1 cellular context compared by ENCODE assay signal in the genomic region with DNA sequence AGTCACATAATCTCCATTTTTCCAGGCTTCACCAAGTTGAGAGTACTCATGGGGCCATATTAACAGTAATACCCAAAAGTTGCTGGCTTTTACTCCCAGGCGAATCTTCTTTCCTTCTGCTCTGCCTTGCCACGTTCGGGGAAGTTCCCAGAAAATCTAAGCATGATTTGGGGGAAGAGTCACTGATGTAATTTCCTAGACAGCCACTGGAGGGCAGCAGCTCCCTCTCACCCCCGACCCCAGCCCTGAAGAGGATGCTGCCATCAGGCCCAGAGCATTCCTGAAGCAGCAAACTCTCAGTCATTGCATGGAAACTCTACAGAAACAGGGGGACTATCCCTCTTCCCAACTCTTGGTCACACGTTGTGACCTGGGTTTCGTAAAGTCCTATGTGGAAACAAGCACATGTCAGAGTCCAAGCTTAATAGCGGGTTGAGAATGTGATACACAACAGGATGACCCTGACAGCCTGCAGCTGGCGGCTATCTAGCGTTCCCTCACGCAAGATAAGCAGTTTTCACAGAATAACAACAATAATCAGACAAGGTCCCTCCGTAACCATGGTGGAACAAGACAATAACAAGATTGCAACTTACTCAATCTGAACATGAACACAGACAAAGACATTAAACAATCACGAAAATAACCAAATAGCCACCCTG.
TF ChIP-seq lines count a peak whose summit lies in the region.

No MANE protein-coding gene starts in this region.

TF ChIP-seq in HEK293, 187 proteins besides CTCF, POLR2A, EP300 and RAD21 (continued from another document):
- TF ChIP-seq ZFP37 (tag by site-specific recombination; IDR thresholded peaks at IDR 0.05) = no peak
- TF ChIP-seq, protein P1, sequence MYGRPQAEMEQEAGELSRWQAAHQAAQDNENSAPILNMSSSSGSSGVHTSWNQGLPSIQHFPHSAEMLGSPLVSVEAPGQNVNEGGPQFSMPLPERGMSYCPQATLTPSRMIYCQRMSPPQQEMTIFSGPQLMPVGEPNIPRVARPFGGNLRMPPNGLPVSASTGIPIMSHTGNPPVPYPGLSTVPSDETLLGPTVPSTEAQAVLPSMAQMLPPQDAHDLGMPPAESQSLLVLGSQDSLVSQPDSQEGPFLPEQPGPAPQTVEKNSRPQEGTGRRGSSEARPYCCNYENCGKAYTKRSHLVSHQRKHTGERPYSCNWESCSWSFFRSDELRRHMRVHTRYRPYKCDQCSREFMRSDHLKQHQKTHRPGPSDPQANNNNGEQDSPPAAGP (tag by site-specific recombination; IDR thresholded peaks at IDR 0.05) = no peak
- TF ChIP-seq ZNF791 (tag by site-specific recombination; IDR thresholded peaks at IDR 0.05) = no peak
- TF ChIP-seq ZFP41 (tag by site-specific recombination; IDR thresholded peaks at IDR 0.05; ENCODE audit: borderline replicate concordance) = no peak
- TF ChIP-seq, protein P2, sequence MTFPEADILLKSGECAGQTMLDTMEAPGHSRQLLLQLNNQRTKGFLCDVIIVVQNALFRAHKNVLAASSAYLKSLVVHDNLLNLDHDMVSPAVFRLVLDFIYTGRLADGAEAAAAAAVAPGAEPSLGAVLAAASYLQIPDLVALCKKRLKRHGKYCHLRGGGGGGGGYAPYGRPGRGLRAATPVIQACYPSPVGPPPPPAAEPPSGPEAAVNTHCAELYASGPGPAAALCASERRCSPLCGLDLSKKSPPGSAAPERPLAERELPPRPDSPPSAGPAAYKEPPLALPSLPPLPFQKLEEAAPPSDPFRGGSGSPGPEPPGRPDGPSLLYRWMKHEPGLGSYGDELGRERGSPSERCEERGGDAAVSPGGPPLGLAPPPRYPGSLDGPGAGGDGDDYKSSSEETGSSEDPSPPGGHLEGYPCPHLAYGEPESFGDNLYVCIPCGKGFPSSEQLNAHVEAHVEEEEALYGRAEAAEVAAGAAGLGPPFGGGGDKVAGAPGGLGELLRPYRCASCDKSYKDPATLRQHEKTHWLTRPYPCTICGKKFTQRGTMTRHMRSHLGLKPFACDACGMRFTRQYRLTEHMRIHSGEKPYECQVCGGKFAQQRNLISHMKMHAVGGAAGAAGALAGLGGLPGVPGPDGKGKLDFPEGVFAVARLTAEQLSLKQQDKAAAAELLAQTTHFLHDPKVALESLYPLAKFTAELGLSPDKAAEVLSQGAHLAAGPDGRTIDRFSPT (tag by site-specific recombination; IDR thresholded peaks at IDR 0.05) = no peak
- TF ChIP-seq ZEB2 (tag by site-specific recombination; IDR thresholded peaks at IDR 0.05) = peak; percentile 29; the same call in 1 of the 2 replicates
- TF ChIP-seq IKZF3 (tag by site-specific recombination; IDR thresholded peaks at IDR 0.05) = peak; percentile 36; the same call in 1 of the 2 replicates
- TF ChIP-seq KLF9 (tag by site-specific recombination; IDR thresholded peaks at IDR 0.05; ENCODE audit: low read depth) = no peak
- TF ChIP-seq ZSCAN23 (tag by site-specific recombination; IDR thresholded peaks at IDR 0.05) = no peak
- no peak for TF ChIP-seq MEIS1 (CRISPR knock-in tag; IDR thresholded peaks at IDR 0.05; ENCODE audit: borderline replicate concordance)
- TF ChIP-seq ZNF548 (tag by site-specific recombination; IDR thresholded peaks at IDR 0.05) = no peak
- TF ChIP-seq EGR2 (tag by site-specific recombination; IDR thresholded peaks at IDR 0.05; ENCODE audit: low read depth) = no peak
- peak; percentile 54; the same call in 1 of the 2 replicates for TF ChIP-seq ZNF660 (tag by site-specific recombination; IDR thresholded peaks at IDR 0.05)
- TF ChIP-seq ZNF624 (tag by site-specific recombination; IDR thresholded peaks at IDR 0.05) = no peak
- TF ChIP-seq ZBTB7A (tag by site-specific recombination; IDR thresholded peaks at IDR 0.05; ENCODE audit: low read depth) = no peak
- no peak for TF ChIP-seq TRIM28 (IDR thresholded peaks at IDR 0.05; ENCODE audit: borderline replicate concordance, low read length)
- no peak for TF ChIP-seq KLF1 (tag by site-specific recombination; IDR thresholded peaks at IDR 0.05)
- no peak for TF ChIP-seq ZNF830 (tag by site-specific recombination; IDR thresholded peaks at IDR 0.05; ENCODE audit: low read depth)
- no peak for TF ChIP-seq ZNF596 (tag by site-specific recombination; IDR thresholded peaks at IDR 0.05)
- TF ChIP-seq, protein P3, sequence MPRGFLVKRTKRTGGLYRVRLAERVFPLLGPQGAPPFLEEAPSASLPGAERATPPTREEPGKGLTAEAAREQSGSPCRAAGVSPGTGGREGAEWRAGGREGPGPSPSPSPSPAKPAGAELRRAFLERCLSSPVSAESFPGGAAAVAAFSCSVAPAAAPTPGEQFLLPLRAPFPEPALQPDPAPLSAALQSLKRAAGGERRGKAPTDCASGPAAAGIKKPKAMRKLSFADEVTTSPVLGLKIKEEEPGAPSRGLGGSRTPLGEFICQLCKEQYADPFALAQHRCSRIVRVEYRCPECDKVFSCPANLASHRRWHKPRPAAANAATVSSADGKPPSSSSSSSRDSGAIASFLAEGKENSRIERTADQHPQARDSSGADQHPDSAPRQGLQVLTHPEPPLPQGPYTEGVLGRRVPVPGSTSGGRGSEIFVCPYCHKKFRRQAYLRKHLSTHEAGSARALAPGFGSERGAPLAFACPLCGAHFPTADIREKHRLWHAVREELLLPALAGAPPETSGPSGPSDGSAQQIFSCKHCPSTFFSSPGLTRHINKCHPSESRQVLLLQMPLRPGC (tag by site-specific recombination; IDR thresholded peaks at IDR 0.05) = no peak
- no peak for TF ChIP-seq ZXDB (tag by site-specific recombination; IDR thresholded peaks at IDR 0.05)
- TF ChIP-seq, protein P4, sequence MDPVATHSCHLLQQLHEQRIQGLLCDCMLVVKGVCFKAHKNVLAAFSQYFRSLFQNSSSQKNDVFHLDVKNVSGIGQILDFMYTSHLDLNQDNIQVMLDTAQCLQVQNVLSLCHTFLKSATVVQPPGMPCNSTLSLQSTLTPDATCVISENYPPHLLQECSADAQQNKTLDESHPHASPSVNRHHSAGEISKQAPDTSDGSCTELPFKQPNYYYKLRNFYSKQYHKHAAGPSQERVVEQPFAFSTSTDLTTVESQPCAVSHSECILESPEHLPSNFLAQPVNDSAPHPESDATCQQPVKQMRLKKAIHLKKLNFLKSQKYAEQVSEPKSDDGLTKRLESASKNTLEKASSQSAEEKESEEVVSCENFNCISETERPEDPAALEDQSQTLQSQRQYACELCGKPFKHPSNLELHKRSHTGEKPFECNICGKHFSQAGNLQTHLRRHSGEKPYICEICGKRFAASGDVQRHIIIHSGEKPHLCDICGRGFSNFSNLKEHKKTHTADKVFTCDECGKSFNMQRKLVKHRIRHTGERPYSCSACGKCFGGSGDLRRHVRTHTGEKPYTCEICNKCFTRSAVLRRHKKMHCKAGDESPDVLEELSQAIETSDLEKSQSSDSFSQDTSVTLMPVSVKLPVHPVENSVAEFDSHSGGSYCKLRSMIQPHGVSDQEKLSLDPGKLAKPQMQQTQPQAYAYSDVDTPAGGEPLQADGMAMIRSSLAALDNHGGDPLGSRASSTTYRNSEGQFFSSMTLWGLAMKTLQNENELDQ (tag by site-specific recombination; IDR thresholded peaks at IDR 0.05; ENCODE audit: low read depth) = no peak
- TF ChIP-seq HOXD13 (CRISPR knock-in tag; IDR thresholded peaks at IDR 0.05; ENCODE audit: borderline replicate concordance) = no peak
- no peak for TF ChIP-seq GLIS1 (tag by site-specific recombination; IDR thresholded peaks at IDR 0.05)
- no peak for TF ChIP-seq ZNF362 (tag by site-specific recombination; IDR thresholded peaks at IDR 0.05)
- TF ChIP-seq SCRT1 (tag by site-specific recombination; IDR thresholded peaks at IDR 0.05; ENCODE audit: borderline replicate concordance) = no peak
- TF ChIP-seq, protein P5, sequence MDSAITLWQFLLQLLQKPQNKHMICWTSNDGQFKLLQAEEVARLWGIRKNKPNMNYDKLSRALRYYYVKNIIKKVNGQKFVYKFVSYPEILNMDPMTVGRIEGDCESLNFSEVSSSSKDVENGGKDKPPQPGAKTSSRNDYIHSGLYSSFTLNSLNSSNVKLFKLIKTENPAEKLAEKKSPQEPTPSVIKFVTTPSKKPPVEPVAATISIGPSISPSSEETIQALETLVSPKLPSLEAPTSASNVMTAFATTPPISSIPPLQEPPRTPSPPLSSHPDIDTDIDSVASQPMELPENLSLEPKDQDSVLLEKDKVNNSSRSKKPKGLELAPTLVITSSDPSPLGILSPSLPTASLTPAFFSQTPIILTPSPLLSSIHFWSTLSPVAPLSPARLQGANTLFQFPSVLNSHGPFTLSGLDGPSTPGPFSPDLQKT (IDR thresholded peaks at IDR 0.05; ENCODE audit: borderline replicate concordance, low read depth, low read length) = no peak
- TF ChIP-seq, protein P6, sequence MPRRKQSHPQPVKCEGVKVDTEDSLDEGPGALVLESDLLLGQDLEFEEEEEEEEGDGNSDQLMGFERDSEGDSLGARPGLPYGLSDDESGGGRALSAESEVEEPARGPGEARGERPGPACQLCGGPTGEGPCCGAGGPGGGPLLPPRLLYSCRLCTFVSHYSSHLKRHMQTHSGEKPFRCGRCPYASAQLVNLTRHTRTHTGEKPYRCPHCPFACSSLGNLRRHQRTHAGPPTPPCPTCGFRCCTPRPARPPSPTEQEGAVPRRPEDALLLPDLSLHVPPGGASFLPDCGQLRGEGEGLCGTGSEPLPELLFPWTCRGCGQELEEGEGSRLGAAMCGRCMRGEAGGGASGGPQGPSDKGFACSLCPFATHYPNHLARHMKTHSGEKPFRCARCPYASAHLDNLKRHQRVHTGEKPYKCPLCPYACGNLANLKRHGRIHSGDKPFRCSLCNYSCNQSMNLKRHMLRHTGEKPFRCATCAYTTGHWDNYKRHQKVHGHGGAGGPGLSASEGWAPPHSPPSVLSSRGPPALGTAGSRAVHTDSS (tag by site-specific recombination; IDR thresholded peaks at IDR 0.05) = peak; percentile 40; the same call in 1 of the 2 replicates
- TF ChIP-seq KLF10 (tag by site-specific recombination; IDR thresholded peaks at IDR 0.05) = no peak
- no peak for TF ChIP-seq SALL2 (tag by site-specific recombination; IDR thresholded peaks at IDR 0.05; ENCODE audit: borderline replicate concordance)
- TF ChIP-seq ZNF2 (tag by site-specific recombination; IDR thresholded peaks at IDR 0.05) = 0 out of 2 replicates have a peak, but pooled peaks have one; percentile 41
- no peak for TF ChIP-seq SP7 (tag by site-specific recombination; IDR thresholded peaks at IDR 0.05)
- TF ChIP-seq ZNF654 (tag by site-specific recombination; IDR thresholded peaks at IDR 0.05; ENCODE audit: low read depth) = peak; percentile 85
- no peak for TF ChIP-seq ZNF473 (tag by site-specific recombination; IDR thresholded peaks at IDR 0.05)
- no peak for TF ChIP-seq ZNF530 (tag by site-specific recombination; IDR thresholded peaks at IDR 0.05; ENCODE audit: low read depth)
- no peak for TF ChIP-seq PRDM10 (tag by site-specific recombination; IDR thresholded peaks at IDR 0.05)
- no peak for TF ChIP-seq ZNF560 (tag by site-specific recombination; IDR thresholded peaks at IDR 0.05; ENCODE audit: borderline replicate concordance)
- peak; percentile 74; the same call in 1 of the 2 replicates for TF ChIP-seq ZBTB17 (tag by site-specific recombination; IDR thresholded peaks at IDR 0.05)
TF ChIP-seq in HEK293: peak in this region for 8.
